Comparison of ENCODE assay signal across 20 cellular contexts in genomic region chr11:68349461-68350249, GRCh38.
"Had no signal": no experiment of that assay in that cellular context is flagged by ENCODE, and none has a peak within 500 bp of the region (broad histone marks: within the 10 kb centered on the region; RNA-seq: fewer than 3 reads in every experiment).

No MANE protein-coding gene starts in this region.

- H3K27ac Mint-ChIP-seq: activated CD8-positive, alpha-beta memory T cell treated with anti-CD3 and anti-CD28 coated beads, Interleukin-2, amount 10 ng/mL, durations not matched to agents 7 days and 5 days; activated naive CD8-positive, alpha-beta T cell; memory B cell; natural killer cell treated with Interleukin-12 subunit alpha and Interleukin-12 subunit beta and Interleukin-15 and Interleukin-18, amount 100 ng/mL, for 72 hours had no signal

- ATAC-seq: activated CD8-positive, alpha-beta memory T cell treated with anti-CD3 and anti-CD28 coated beads, Interleukin-2, amount 10 ng/mL, durations not matched to agents 7 days and 5 days; activated T-cell treated with anti-CD3 and anti-CD28 coated beads, Interleukin-2, amount 50 U/mL, for 4 hours; natural killer cell treated with Interleukin-12 subunit alpha and Interleukin-12 subunit beta and Interleukin-15 and Interleukin-18, amount 100 ng/mL, for 72 hours; psoas muscle; sciatic nerve; T-helper 17 cell had no signal

- FAIRE-seq: endothelial cell of umbilical vein, frontal cortex, urothelium cell line had no signal

- H3K4me3 ChIP-seq: psoas muscle, suprapubic skin had no signal

- H3K27me3 Mint-ChIP-seq: activated CD8-positive, alpha-beta memory T cell treated with anti-CD3 and anti-CD28 coated beads, Interleukin-2, amount 10 ng/mL, durations not matched to agents 7 days and 5 days; activated naive CD8-positive, alpha-beta T cell; memory B cell; natural killer cell treated with Interleukin-12 subunit alpha and Interleukin-12 subunit beta and Interleukin-15 and Interleukin-18, amount 100 ng/mL, for 72 hours; T-helper 17 cell had no signal

- H3K9me3 ChIP-seq: psoas muscle, suprapubic skin had no signal

- DNase-seq: activated CD4-positive, alpha-beta T cell treated with anti-CD3 and anti-CD28 coated beads, Interleukin-2, amount 50 U/mL, for 48 hours; activated CD4-positive, CD25-positive, alpha-beta regulatory T cell; activated CD8-positive, alpha-beta memory T cell treated with anti-CD3 and anti-CD28 coated beads, Interleukin-2, amount 10 ng/mL, durations not matched to agents 7 days and 5 days; activated effector memory CD4-positive, alpha-beta T cell treated with anti-CD3 and anti-CD28 coated beads, Interleukin-2, amount 50 U/mL, for 16 hours; activated T-cell treated with anti-CD3 and anti-CD28 coated beads, Interleukin-2, amount 50 U/mL, for 4 hours; effector CD4-positive, alpha-beta T cell; kidney glomerular epithelial cell; occipital lobe; psoas muscle; stimulated activated CD4-positive, alpha-beta T cell treated with anti-CD3 and anti-CD28 coated beads, Interleukin-12 subunit alpha, Interleukin-12 subunit beta, amount 100 ng/mL, for 4 hours; stimulated activated naive CD4-positive, alpha-beta T cell treated with Interleukin-2 at 50 U/mL for 16 hours; T-helper 17 cell had no signal

- H3K36me3 ChIP-seq: suprapubic skin had no signal

- H3K4me3 Mint-ChIP-seq: activated CD8-positive, alpha-beta memory T cell treated with anti-CD3 and anti-CD28 coated beads, Interleukin-2, amount 10 ng/mL, durations not matched to agents 7 days and 5 days; activated naive CD8-positive, alpha-beta T cell; activated T-cell treated with anti-CD3 and anti-CD28 coated beads, Interleukin-2, amount 50 U/mL, for 4 hours; memory B cell; natural killer cell treated with Interleukin-12 subunit alpha and Interleukin-12 subunit beta and Interleukin-15 and Interleukin-18, amount 100 ng/mL, for 72 hours; T-helper 17 cell had no signal

- H3K36me3 Mint-ChIP-seq: activated naive CD8-positive, alpha-beta T cell; natural killer cell treated with Interleukin-12 subunit alpha and Interleukin-12 subunit beta and Interleukin-15 and Interleukin-18, amount 100 ng/mL, for 72 hours had no signal

- H3K27ac ChIP-seq: psoas muscle, suprapubic skin had no signal

- H3K9me3 Mint-ChIP-seq: activated T-cell treated with anti-CD3 and anti-CD28 coated beads, Interleukin-2, amount 50 U/mL, for 4 hours; memory B cell; natural killer cell treated with Interleukin-12 subunit alpha and Interleukin-12 subunit beta and Interleukin-15 and Interleukin-18, amount 100 ng/mL, for 72 hours had no signal

- H3K27me3 ChIP-seq: suprapubic skin had no signal
